In genomic region chr15:34812868-34813365, GRCh38 we compare ENCODE assay signal across 1 cellular context.
TF ChIP-seq lines count a peak whose summit lies in the region.
"Not testable (repeated sequence)": the region's sequence is repeated elsewhere in the genome, so short reads cannot be mapped to it uniquely, and the experiment has no call there.

No MANE protein-coding gene starts in this region.

TF ChIP-seq in K562, 482 proteins besides CTCF, POLR2A, EP300 and RAD21:
- TF ChIP-seq CBFA2T3 (IDR thresholded peaks at IDR 0.05), result peak; percentile 29; the same call in 1 of the 2 replicates
- TF ChIP-seq ARID1B (IDR thresholded peaks at IDR 0.05), result 0 out of 2 replicates have a peak, but pooled peaks have one; percentile 17
- TF ChIP-seq TAL1 (IDR thresholded peaks at IDR 0.05), result peak; percentile 20; the same call in 1 of the 2 replicates
- TF ChIP-seq RCOR1 (IDR thresholded peaks at IDR 0.05; ENCODE audit: borderline replicate concordance in 1 of 2, low read depth in 2 of 2, low read length in 2 of 2), result peak in 1 of 2 experiments; percentile 31; a peak in 1 of 4 replicates
- TF ChIP-seq TEAD4 (IDR thresholded peaks at IDR 0.05; ENCODE audit: low read length), result peak; percentile 25; the same call in 1 of the 2 replicates
- not testable (repeated sequence) for TF ChIP-seq TEAD4 (CRISPR knock-in tag; IDR thresholded peaks at IDR 0.05; ENCODE audit: borderline replicate concordance)
- peak; percentile 14; the same call in 1 of the 2 replicates for TF ChIP-seq TCF3 (CRISPR knock-in tag; IDR thresholded peaks at IDR 0.05)
- TF ChIP-seq TFAP4 (CRISPR knock-in tag; IDR thresholded peaks at IDR 0.05; ENCODE audit: borderline replicate concordance), result peak; percentile 26; the same call in 1 of the 2 replicates
- TF ChIP-seq FOXA3 (CRISPR knock-in tag; conservative IDR thresholded peaks at IDR 0.05 in 1 of 2, IDR thresholded peaks at IDR 0.05 in 1 of 2), result 0 out of 4 replicates have a peak, but pooled peaks of 1 of the 2 experiments have one; percentile 22
